In genomic region chr9:91305596-91305995, GRCh38 we compare ENCODE assay signal across 18 cellular contexts. TPM values are rescaled to one million over a fixed set of nuclear protein-coding genes. Genes with fewer than 3 reads are reported as not detected.
DNase-seq lines count a peak whose midpoint lies in the region; ATAC-seq, FAIRE-seq and TF ChIP-seq lines count a peak whose summit lies in the region.
"Had no signal": no experiment of that assay in that cellular context is flagged by ENCODE, and none has a peak within 500 bp of the region (broad histone marks: within the 10 kb centered on the region; RNA-seq: fewer than 3 reads in every experiment).

No MANE protein-coding gene starts in this region.

- H3K4me3 Mint-ChIP-seq in nephron progenitor cell (no peak overlapping the region), Calu3 (ENCODE audit: low read depth, unreplicated experiment) (no peak overlapping the region)
- H3K4me3 Mint-ChIP-seq: CD8-positive, alpha-beta memory T cell had no signal

- intact Hi-C loops in Calu3 (cut with micrococcal nuclease; ENCODE audit: unreplicated experiment): no loop called here

- no peaks in the 10 kb centered on the region for H3K36me3 ChIP-seq in bronchial epithelial cell (ENCODE audit: control insufficient read depth, insufficient read depth, low read length)
- H3K36me3 ChIP-seq: MG63 had no signal

- H3K4me3 ChIP-seq in bronchial epithelial cell (ENCODE audit: low read depth, low read length): no peak overlapping the region
- H3K4me3 ChIP-seq: GM23248, MG63 had no signal

- DNase-seq in Ammon's horn (ENCODE audit: low spot score): peak; percentile 12
- peak; percentile 13 for DNase-seq in COLO829 (ENCODE audit: low spot score)
- peak; percentile 17 for DNase-seq in bronchial epithelial cell (ENCODE audit: low read depth)
- no peak for DNase-seq in nephron progenitor cell
- no peak for DNase-seq in inferior parietal cortex (ENCODE audit: extremely low spot score)
- DNase-seq in activated naive CD4-positive, alpha-beta T cell treated with anti-CD3 and anti-CD28 coated beads, Interleukin-2, amount 50 U/mL, for 72 hours (ENCODE audit: low spot score in 2 of 2): no peak
- DNase-seq in GM12892 (ENCODE audit: insufficient read length): no peak
- no peak for DNase-seq in Calu3
- DNase-seq: AML-193; CD8-positive, alpha-beta memory T cell; DMS 273 treated with DMSO at 0.1 percent for 48 hours; GM23248; KG1; MG63; NCI-H1417 treated with DMSO at 0.1 percent for 48 hours; NCI-H2081; NCI-H524; SHP77 had no signal

- H3K27me3 Mint-ChIP-seq in nephron progenitor cell (ENCODE audit: low read depth, poor library complexity): no peaks in the 10 kb centered on the region
- H3K27me3 Mint-ChIP-seq in Calu3 (ENCODE audit: unreplicated experiment): no peaks in the 10 kb centered on the region

- H3K36me3 Mint-ChIP-seq in nephron progenitor cell (ENCODE audit: low read depth) (peaks cover 51% of the 10 kb centered on the region), Calu3 (ENCODE audit: insufficient read depth, unreplicated experiment) (no peaks in the 10 kb centered on the region)
- H3K36me3 Mint-ChIP-seq in activated naive CD4-positive, alpha-beta T cell treated with anti-CD3 and anti-CD28 coated beads, Interleukin-2, amount 50 U/mL, for 72 hours: peaks cover 10 to 34% of the 10 kb centered on the region in 2 donors

- H3K27me3 ChIP-seq in bronchial epithelial cell (ENCODE audit: control insufficient read depth, insufficient read depth, low read length): no peaks in the 10 kb centered on the region
- H3K27me3 ChIP-seq: MG63 had no signal

- peaks cover 6% of the 10 kb centered on the region for H3K4me1 Mint-ChIP-seq in nephron progenitor cell
- peaks cover 23% of the 10 kb centered on the region for H3K4me1 Mint-ChIP-seq in Calu3 (ENCODE audit: low read depth, unreplicated experiment)

- no peak for TF ChIP-seq POLR2A in GM12892 (IDR thresholded peaks at IDR 0.05; ENCODE audit: low read depth, low read length)

- FAIRE-seq in bronchial epithelial cell (lab: Jason Lieb, UNC) (no peak), GM12892 (lab: Jason Lieb, UNC) (no peak)

- H3K9me3 Mint-ChIP-seq in nephron progenitor cell: no peaks in the 10 kb centered on the region
- no peaks in the 10 kb centered on the region for H3K9me3 Mint-ChIP-seq in activated naive CD4-positive, alpha-beta T cell treated with anti-CD3 and anti-CD28 coated beads, Interleukin-2, amount 50 U/mL, for 72 hours
- no peaks in the 10 kb centered on the region for H3K9me3 Mint-ChIP-seq in Calu3 (ENCODE audit: low read depth, unreplicated experiment)

- H3K27ac Mint-ChIP-seq in nephron progenitor cell (peak overlapping the region; percentile 53), Calu3 (ENCODE audit: unreplicated experiment) (no peak overlapping the region)
- H3K27ac Mint-ChIP-seq in activated naive CD4-positive, alpha-beta T cell treated with anti-CD3 and anti-CD28 coated beads, Interleukin-2, amount 50 U/mL, for 72 hours: no peak overlapping the region

- no TSS peak for BruUV-seq in Calu3 (replicated peaks; lab: Mats Ljungman, UMichigan)

- TF ChIP-seq CTCF in bronchial epithelial cell (IDR thresholded peaks at IDR 0.05; ENCODE audit: insufficient read depth, low read length, severe bottlenecking) (no peak), nephron progenitor cell (IDR thresholded peaks at IDR 0.05) (no peak), Calu3 (IDR thresholded peaks at IDR 0.05; ENCODE audit: unreplicated experiment) (no peak)

- no peak for ATAC-seq in activated naive CD4-positive, alpha-beta T cell treated with anti-CD3 and anti-CD28 coated beads, Interleukin-2, amount 50 U/mL, for 72 hours

- CTCF ChIA-PET in Calu3 (lab: Charles Lee): no interaction called here

RNA-seq across cellular contexts. Expression of gene AUH, which starts 56.1 kb away (rescaled TPM):
- total RNA-seq in bronchial epithelial cell: 16.3 and 16.8 TPM in 2 replicates
- total RNA-seq in activated naive CD4-positive, alpha-beta T cell treated with anti-CD3 and anti-CD28 coated beads, Interleukin-2, amount 50 U/mL, for 72 hours: 10 to 100 TPM; 24.1 to 39.7 TPM
- polyA plus RNA-seq in GM12892 (2012; ENCODE audit: missing spikeins): 4.6 TPM
- total RNA-seq in Calu3 (2022): 12.6 and 13.4 TPM in 2 replicates

Comparison
In these comparisons a context has a peak if more than half of its experiments do, and no peak if none do; other contexts are left out.
1. DNase-seq: peak in Ammon's horn (single experiment), COLO829 (single experiment) and bronchial epithelial cell (single experiment); none in nephron progenitor cell (single experiment), inferior parietal cortex (single experiment), activated naive CD4-positive, alpha-beta T cell treated with anti-CD3 and anti-CD28 coated beads, Interleukin-2, amount 50 U/mL, for 72 hours (0 of 2), GM12892 (single experiment) and Calu3 (single experiment).